ENCODE assay signal across 8 cellular contexts in the genomic region with DNA sequence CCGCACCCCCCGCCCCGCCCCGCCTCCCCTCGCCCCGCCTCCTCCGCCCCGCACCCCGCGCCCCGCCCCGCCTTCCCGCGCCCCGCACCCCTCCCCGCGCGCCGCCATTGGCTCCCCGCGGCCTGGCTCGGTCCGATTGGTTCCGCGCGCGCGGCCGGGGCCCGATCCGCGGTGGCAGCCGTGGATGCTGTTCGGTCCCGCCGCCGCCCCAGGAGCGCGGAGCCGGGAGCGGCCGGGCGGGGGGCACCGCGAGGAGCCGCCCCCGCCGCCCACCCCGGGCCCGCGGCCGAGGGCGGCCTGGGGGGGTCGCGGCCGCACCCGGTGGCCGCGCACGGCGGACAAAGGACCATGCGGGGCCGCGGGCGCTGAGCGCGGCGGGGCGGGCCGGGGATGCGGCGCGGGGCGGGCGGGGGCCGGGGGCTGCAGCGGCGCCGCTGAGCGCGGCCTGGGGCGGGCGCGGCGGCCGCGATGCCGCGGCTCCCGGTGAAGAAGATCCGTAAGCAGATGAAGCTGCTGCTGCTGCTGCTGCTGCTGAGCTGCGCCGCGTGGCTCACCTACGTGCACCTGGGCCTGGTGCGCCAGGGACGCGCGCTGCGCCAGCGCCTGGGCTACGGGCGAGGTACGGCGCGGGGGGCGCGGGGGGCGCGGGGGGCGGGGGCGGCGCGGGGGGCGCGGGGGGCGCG. TPM values are rescaled to one million over a fixed set of nuclear protein-coding genes. Genes with fewer than 3 reads are reported as not detected.
DNase-seq lines count a peak whose midpoint lies in the region; ATAC-seq and TF ChIP-seq lines count a peak whose summit lies in the region.

A gene with protein sequence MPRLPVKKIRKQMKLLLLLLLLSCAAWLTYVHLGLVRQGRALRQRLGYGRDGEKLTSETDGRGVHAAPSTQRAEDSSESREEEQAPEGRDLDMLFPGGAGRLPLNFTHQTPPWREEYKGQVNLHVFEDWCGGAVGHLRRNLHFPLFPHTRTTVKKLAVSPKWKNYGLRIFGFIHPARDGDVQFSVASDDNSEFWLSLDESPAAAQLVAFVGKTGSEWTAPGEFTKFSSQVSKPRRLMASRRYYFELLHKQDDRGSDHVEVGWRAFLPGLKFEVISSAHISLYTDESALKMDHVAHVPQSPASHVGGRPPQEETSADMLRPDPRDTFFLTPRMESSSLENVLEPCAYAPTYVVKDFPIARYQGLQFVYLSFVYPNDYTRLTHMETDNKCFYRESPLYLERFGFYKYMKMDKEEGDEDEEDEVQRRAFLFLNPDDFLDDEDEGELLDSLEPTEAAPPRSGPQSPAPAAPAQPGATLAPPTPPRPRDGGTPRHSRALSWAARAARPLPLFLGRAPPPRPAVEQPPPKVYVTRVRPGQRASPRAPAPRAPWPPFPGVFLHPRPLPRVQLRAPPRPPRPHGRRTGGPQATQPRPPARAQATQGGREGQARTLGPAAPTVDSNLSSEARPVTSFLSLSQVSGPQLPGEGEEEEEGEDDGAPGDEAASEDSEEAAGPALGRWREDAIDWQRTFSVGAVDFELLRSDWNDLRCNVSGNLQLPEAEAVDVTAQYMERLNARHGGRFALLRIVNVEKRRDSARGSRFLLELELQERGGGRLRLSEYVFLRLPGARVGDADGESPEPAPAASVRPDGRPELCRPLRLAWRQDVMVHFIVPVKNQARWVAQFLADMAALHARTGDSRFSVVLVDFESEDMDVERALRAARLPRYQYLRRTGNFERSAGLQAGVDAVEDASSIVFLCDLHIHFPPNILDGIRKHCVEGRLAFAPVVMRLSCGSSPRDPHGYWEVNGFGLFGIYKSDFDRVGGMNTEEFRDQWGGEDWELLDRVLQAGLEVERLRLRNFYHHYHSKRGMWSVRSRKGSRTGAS (plus strand): TSS at position 164 of the 683 bp plus-strand sequence. CDS start 305 bp downstream, at position 469.

- WGBS in heart left ventricle, 4 donors = 1% methylated on average over 107 to 109 of the region's 118 CpGs; no CpG with 5 or more reads in 2 of the 4 donors

- POLR2A ChIA-PET in HEK293 (lab: Yijun Ruan, JAX) = no interaction called here

- no peaks in the 10 kb centered on the region for H3K36me3 Mint-ChIP-seq in activated T-helper 1 cell treated with anti-CD3 and anti-CD28 coated beads, Interleukin-12 subunit alpha, Interleukin-12 subunit beta, Interleukin-2, Interleukin-4 antibody, amounts not matched to agents 30 ng/mL and 10 ng/mL and 1 ng/mL, durations not matched to agents 14 hours and 24 hours and 36 hours (ENCODE audit: low read depth)

- H3K9me3 Mint-ChIP-seq in activated T-helper 1 cell treated with anti-CD3 and anti-CD28 coated beads, Interleukin-12 subunit alpha, Interleukin-12 subunit beta, Interleukin-2, Interleukin-4 antibody, amounts not matched to agents 30 ng/mL and 10 ng/mL and 1 ng/mL, durations not matched to agents 14 hours and 24 hours and 36 hours = no peaks in the 10 kb centered on the region

- H3K36me3 ChIP-seq in HEK293 (ENCODE audit: control insufficient read depth in 2 of 2, insufficient read depth in 1 of 2, low read length in 2 of 2) (peaks cover 0 to 31% of the 10 kb centered on the region in 2 experiments; a peak in 1 of 3 replicates), heart left ventricle (no peaks in the 10 kb centered on the region)

- TF ChIP-seq CTCF in HEK293 (tag by site-specific recombination; IDR thresholded peaks at IDR 0.05) (no peak), heart left ventricle (IDR thresholded peaks at IDR 0.05) (no peak), retinal pigment epithelial cell (conservative IDR thresholded peaks at IDR 0.05; ENCODE audit: low read depth, low read length) (no peak)

- H3K27me3 ChIP-seq in heart left ventricle = peaks cover 11 to 57% (median 43%) of the 10 kb centered on the region in 9 donors

- H3K27me3 Mint-ChIP-seq in activated T-helper 1 cell treated with anti-CD3 and anti-CD28 coated beads, Interleukin-12 subunit alpha, Interleukin-12 subunit beta, Interleukin-2, Interleukin-4 antibody, amounts not matched to agents 30 ng/mL and 10 ng/mL and 1 ng/mL, durations not matched to agents 14 hours and 24 hours and 36 hours (ENCODE audit: insufficient read depth) = peaks cover 44% of the 10 kb centered on the region

- DNase-seq in AG08395 (ENCODE audit: low spot score) = peak; percentile 70
- DNase-seq in activated T-helper 1 cell treated with anti-CD3 and anti-CD28 coated beads, Interleukin-12 subunit alpha, Interleukin-12 subunit beta, Interleukin-2, Interleukin-4 antibody, amounts not matched to agents 30 ng/mL and 10 ng/mL and 1 ng/mL, durations not matched to agents 14 hours and 24 hours and 36 hours (ENCODE audit: low spot score) = peak; percentile 18
- DNase-seq in heart left ventricle = no peak
- no peak for DNase-seq in retinal pigment epithelial cell (ENCODE audit: low read depth)
- no peak for DNase-seq in SK-N-DZ (ENCODE audit: low spot score)
- no peak for DNase-seq in NAMALWA (ENCODE audit: low spot score)
- DNase-seq in activated CD8-positive, alpha-beta memory T cell treated with anti-CD3 and anti-CD28 coated beads for 24 hours = no peak

- H3K9me3 ChIP-seq in HEK293 (ENCODE audit: control insufficient read depth, insufficient read depth, low read depth, low read length) (no peaks in the 10 kb centered on the region), heart left ventricle (no peaks in the 10 kb centered on the region)

- H3K4me1 Mint-ChIP-seq in activated T-helper 1 cell treated with anti-CD3 and anti-CD28 coated beads, Interleukin-12 subunit alpha, Interleukin-12 subunit beta, Interleukin-2, Interleukin-4 antibody, amounts not matched to agents 30 ng/mL and 10 ng/mL and 1 ng/mL, durations not matched to agents 14 hours and 24 hours and 36 hours (ENCODE audit: low read depth) = no peaks in the 10 kb centered on the region

- ATAC-seq in heart left ventricle = peak in 1 of 4 donors; percentile 19

- H3K4me3 Mint-ChIP-seq in activated T-helper 1 cell treated with anti-CD3 and anti-CD28 coated beads, Interleukin-12 subunit alpha, Interleukin-12 subunit beta, Interleukin-2, Interleukin-4 antibody, amounts not matched to agents 30 ng/mL and 10 ng/mL and 1 ng/mL, durations not matched to agents 14 hours and 24 hours and 36 hours = peak within 1 kb of the TSS; percentile 81

- intact Hi-C loops in activated T-helper 1 cell treated with anti-CD3 and anti-CD28 coated beads, Interleukin-12 subunit alpha, Interleukin-12 subunit beta, Interleukin-2, Interleukin-4 antibody, amounts not matched to agents 30 ng/mL and 10 ng/mL and 1 ng/mL, durations not matched to agents 14 hours and 24 hours and 36 hours (cut with micrococcal nuclease) = no loop called here
- intact Hi-C loops in heart left ventricle (cut with DNase I) = loop anchor here in 6 of 10 donors (5.0 to 10.0 kb wide), 6 partner anchors 65 to 167 kb away; a partner anchor contains a TSS

- CTCF ChIA-PET in HEK293 (lab: Yijun Ruan, JAX) = interaction anchor here (0.6 kb wide), 1 partner anchor 79 kb away, joined by 3 read pairs; no protein-coding TSS in a partner anchor

- TF ChIP-seq POLR2A in heart left ventricle (IDR thresholded peaks at IDR 0.05) = no peak

- H3K4me1 ChIP-seq in HEK293 (ENCODE audit: control insufficient read depth, insufficient read depth, low read length) = no peaks in the 10 kb centered on the region
- H3K4me1 ChIP-seq in heart left ventricle = peaks cover 0 to 12% (median 6%) of the 10 kb centered on the region in 12 donors

- H3K27ac ChIP-seq in HEK293 (ENCODE audit: extremely low read depth, low read depth, low read length) (no peak within 1 kb of the TSS), heart left ventricle (no peak within 1 kb of the TSS)

- peak within 1 kb of the TSS; percentile 61 for H3K27ac Mint-ChIP-seq in activated T-helper 1 cell treated with anti-CD3 and anti-CD28 coated beads, Interleukin-12 subunit alpha, Interleukin-12 subunit beta, Interleukin-2, Interleukin-4 antibody, amounts not matched to agents 30 ng/mL and 10 ng/mL and 1 ng/mL, durations not matched to agents 14 hours and 24 hours and 36 hours

- H3K4me3 ChIP-seq in HEK293 (ENCODE audit: low read depth, low read length) (peak within 1 kb of the TSS; percentile 27), heart left ventricle (peak within 1 kb of the TSS in 8 of 12 donors; percentile 8 to 41 (median 24)), retinal pigment epithelial cell (ENCODE audit: low read length) (peak within 1 kb of the TSS; percentile 40)

TF ChIP-seq in HEK293, 187 proteins besides CTCF, POLR2A, EP300 and RAD21:
- TF ChIP-seq ZNF510 (tag by site-specific recombination; IDR thresholded peaks at IDR 0.05; ENCODE audit: insufficient replicate concordance) = no peak
- TF ChIP-seq, protein P1, sequence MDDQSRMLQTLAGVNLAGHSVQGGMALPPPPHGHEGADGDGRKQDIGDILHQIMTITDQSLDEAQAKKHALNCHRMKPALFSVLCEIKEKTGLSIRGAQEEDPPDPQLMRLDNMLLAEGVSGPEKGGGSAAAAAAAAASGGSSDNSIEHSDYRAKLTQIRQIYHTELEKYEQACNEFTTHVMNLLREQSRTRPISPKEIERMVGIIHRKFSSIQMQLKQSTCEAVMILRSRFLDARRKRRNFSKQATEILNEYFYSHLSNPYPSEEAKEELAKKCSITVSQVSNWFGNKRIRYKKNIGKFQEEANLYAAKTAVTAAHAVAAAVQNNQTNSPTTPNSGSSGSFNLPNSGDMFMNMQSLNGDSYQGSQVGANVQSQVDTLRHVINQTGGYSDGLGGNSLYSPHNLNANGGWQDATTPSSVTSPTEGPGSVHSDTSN (CRISPR knock-in tag; IDR thresholded peaks at IDR 0.05) = 0 out of 2 replicates have a peak, but pooled peaks have one; percentile 24

RNA-seq across cellular contexts. Expression of the gene that starts here (rescaled TPM):
- total RNA-seq in activated T-helper 1 cell treated with anti-CD3 and anti-CD28 coated beads, Interleukin-12 subunit alpha, Interleukin-12 subunit beta, Interleukin-2, Interleukin-4 antibody, amounts not matched to agents 30 ng/mL and 10 ng/mL and 1 ng/mL, durations not matched to agents 14 hours and 24 hours and 36 hours = 3.8 and 5.1 TPM in 2 replicates
- 1 to 10 TPM in 2 of 9 donors, under 1 TPM in 5, not detected in 2; 0.28 to 1.9 (median 0.67) TPM for total RNA-seq in heart left ventricle
- under 1 TPM; 0.68 to 0.91 TPM for polyA plus RNA-seq in heart left ventricle
- 98.6 and 101 TPM in 2 replicates for polyA plus RNA-seq in SK-N-DZ (2014; cell fraction: cytosol; rRNA removed)
- 768 and 918 TPM in 2 replicates for polyA plus RNA-seq in SK-N-DZ (2014; cell fraction: nucleus; rRNA removed)

Comparison
In these comparisons a context has a peak if more than half of its experiments do, and no peak if none do; other contexts are left out.
1. DNase-seq: peak in AG08395 (single experiment) and activated T-helper 1 cell treated with anti-CD3 and anti-CD28 coated beads, Interleukin-12 subunit alpha, Interleukin-12 subunit beta, Interleukin-2, Interleukin-4 antibody, amounts not matched to agents 30 ng/mL and 10 ng/mL and 1 ng/mL, durations not matched to agents 14 hours and 24 hours and 36 hours (single experiment); none in heart left ventricle (0 of 5), retinal pigment epithelial cell (single experiment), SK-N-DZ (single experiment), NAMALWA (single experiment) and activated CD8-positive, alpha-beta memory T cell treated with anti-CD3 and anti-CD28 coated beads for 24 hours (single experiment).
2. Peak in every context shown above with its lines, with median percentiles within 50 percentile points of each other: H3K4me3 ChIP-seq.